In the genomic region with DNA sequence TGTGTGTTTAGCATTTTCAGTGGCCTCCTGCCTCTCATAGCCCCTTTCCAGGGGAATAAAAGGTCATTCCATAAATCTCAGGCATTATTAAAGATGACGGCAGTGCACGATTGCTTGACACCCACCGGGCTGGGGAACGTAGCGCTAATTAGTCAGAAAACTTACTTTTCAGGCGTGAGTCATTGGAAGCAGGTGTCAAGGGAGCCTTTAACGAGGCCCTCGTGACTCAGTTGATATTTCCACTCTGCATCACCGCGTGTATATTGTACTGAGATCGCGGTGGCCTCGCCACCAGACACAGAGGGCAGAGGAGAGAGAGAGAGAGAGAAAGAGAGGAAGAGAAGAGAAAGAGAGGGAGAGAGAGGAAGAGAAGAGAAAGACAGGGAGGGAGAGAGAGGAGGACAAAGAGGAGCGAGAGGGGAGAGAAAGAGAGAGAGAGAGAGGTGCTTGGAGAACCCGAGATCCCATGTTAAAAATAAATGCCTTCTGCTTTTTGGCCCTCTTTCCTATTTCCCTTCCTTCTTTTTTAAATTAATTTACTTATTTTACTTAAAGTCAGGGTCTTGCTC, we compare ENCODE assay signal across 18 cellular contexts. TPM values are rescaled to one million over a fixed set of nuclear protein-coding genes. Genes with fewer than 3 reads are reported as not detected.
DNase-seq lines count a peak whose midpoint lies in the region; ATAC-seq, FAIRE-seq and TF ChIP-seq lines count a peak whose summit lies in the region.
"Had no signal": no experiment of that assay in that cellular context is flagged by ENCODE, and none has a peak within 500 bp of the region (broad histone marks: within the 10 kb centered on the region; RNA-seq: fewer than 3 reads in every experiment).

No MANE protein-coding gene starts in this region.

- peaks cover 31 to 74% of the 10 kb centered on the region in 2 experiments; a peak in 4 of 5 replicates for H3K27me3 ChIP-seq in K562 (ENCODE audit: control insufficient read depth in 2 of 2, insufficient read depth in 2 of 2, low read length in 2 of 2)
- H3K27me3 ChIP-seq: BLaER1 had no signal

- BruUV-seq in K562 (replicated peaks; lab: Mats Ljungman, UMichigan): no TSS peak

- no peak for TF ChIP-seq EP300 in K562 (IDR thresholded peaks at IDR 0.05; ENCODE audit: low read length)

- intact Hi-C loops in activated CD4-positive, alpha-beta T cell treated with anti-CD3 and anti-CD28 coated beads for 36 hours (cut with DNase I, micrococcal nuclease): no loop called here
- intact Hi-C loops in K562 (cut with micrococcal nuclease): no loop called here

- H3K4me3 ChIP-seq in K562: no peak overlapping the region
- H3K4me3 ChIP-seq: BLaER1 had no signal

- no peak for TF ChIP-seq POLR2A in K562 (conservative IDR thresholded peaks at IDR 0.05)

- no peak overlapping the region for H3K4me3 Mint-ChIP-seq in activated CD4-positive, alpha-beta T cell treated with anti-CD3 and anti-CD28 coated beads for 36 hours
- H3K4me3 Mint-ChIP-seq in stimulated activated naive CD8-positive, alpha-beta T cell treated with anti-CD3 and anti-CD28 coated beads, Interleukin-15, amount 100 ng/mL, for 72 hours: no peak overlapping the region
- H3K4me3 Mint-ChIP-seq in stimulated activated naive CD8-positive, alpha-beta T cell treated with anti-CD3 and anti-CD28 coated beads, Interleukin-15, Interleukin-2, amounts not matched to agents 100 ng/mL and 50 ng/mL, for 24 hours: no peak overlapping the region
- H3K4me3 Mint-ChIP-seq in activated CD8-positive, alpha-beta T cell treated with anti-CD3 and anti-CD28 coated beads, Interleukin-2, amount 10 ng/mL, durations not matched to agents 7 days and 5 days: no peak overlapping the region
- H3K4me3 Mint-ChIP-seq: CD8-positive, alpha-beta memory T cell had no signal

- no peak for TF ChIP-seq RAD21 in K562 (CRISPR knock-in tag; conservative IDR thresholded peaks at IDR 0.05 in 1 of 2, IDR thresholded peaks at IDR 0.05 in 1 of 2)

- peaks cover 3% of the 10 kb centered on the region for H3K4me1 Mint-ChIP-seq in activated CD4-positive, alpha-beta T cell treated with anti-CD3 and anti-CD28 coated beads for 36 hours
- H3K4me1 Mint-ChIP-seq in stimulated activated naive CD8-positive, alpha-beta T cell treated with anti-CD3 and anti-CD28 coated beads, Interleukin-15, amount 100 ng/mL, for 72 hours: no peaks in the 10 kb centered on the region
- peaks cover 6% of the 10 kb centered on the region for H3K4me1 Mint-ChIP-seq in stimulated activated naive CD8-positive, alpha-beta T cell treated with anti-CD3 and anti-CD28 coated beads, Interleukin-15, Interleukin-2, amounts not matched to agents 100 ng/mL and 50 ng/mL, for 24 hours (ENCODE audit: low read depth)
- no peaks in the 10 kb centered on the region for H3K4me1 Mint-ChIP-seq in activated CD8-positive, alpha-beta T cell treated with anti-CD3 and anti-CD28 coated beads, Interleukin-2, amount 10 ng/mL, durations not matched to agents 7 days and 5 days (ENCODE audit: low read depth)
- H3K4me1 Mint-ChIP-seq: CD8-positive, alpha-beta memory T cell had no signal

- H3K27ac Mint-ChIP-seq in activated CD4-positive, alpha-beta T cell treated with anti-CD3 and anti-CD28 coated beads for 36 hours: no peak overlapping the region
- H3K27ac Mint-ChIP-seq in stimulated activated naive CD8-positive, alpha-beta T cell treated with anti-CD3 and anti-CD28 coated beads, Interleukin-15, amount 100 ng/mL, for 72 hours: peak overlapping the region in 1 of 2 donors; percentile 41
- H3K27ac Mint-ChIP-seq in stimulated activated naive CD8-positive, alpha-beta T cell treated with anti-CD3 and anti-CD28 coated beads, Interleukin-15, Interleukin-2, amounts not matched to agents 100 ng/mL and 50 ng/mL, for 24 hours: peak overlapping the region; percentile 85
- H3K27ac Mint-ChIP-seq in activated CD8-positive, alpha-beta T cell treated with anti-CD3 and anti-CD28 coated beads, Interleukin-2, amount 10 ng/mL, durations not matched to agents 7 days and 5 days: no peak overlapping the region

- peak; percentile 25 for DNase-seq in activated CD4-positive, alpha-beta T cell treated with anti-CD3 and anti-CD28 coated beads for 36 hours
- DNase-seq in activated CD4-positive, alpha-beta T cell treated with anti-CD3 and anti-CD28 coated beads, Interleukin-2, amount 50 U/mL, for 48 hours: no peak
- DNase-seq in stimulated activated naive CD8-positive, alpha-beta T cell treated with anti-CD3 and anti-CD28 coated beads, Interleukin-15, Interleukin-2, amounts not matched to agents 100 U/mL and 50 U/mL, for 24 hours: no peak
- DNase-seq in stimulated activated naive CD8-positive, alpha-beta T cell treated with anti-CD3 and anti-CD28 coated beads, Interleukin-15, amount 100 ng/mL, for 72 hours: no peak
- no peak for DNase-seq in K562 (ENCODE audit: extremely low read depth in 1 of 4, low spot score in 3 of 4)
- DNase-seq in activated CD8-positive, alpha-beta T cell treated with anti-CD3 and anti-CD28 coated beads, Interleukin-2, amount 10 ng/mL, durations not matched to agents 7 days and 5 days: no peak
- DNase-seq: AML-193; Caco-2; CD8-positive, alpha-beta memory T cell; DND-41; GDM1; HCEC 1CT had no signal

- no peak overlapping the region for H3K27ac ChIP-seq in K562 (ENCODE audit: extremely low read depth, low read depth, low read length)
- H3K27ac ChIP-seq: 22Rv1, BLaER1, HL-60 had no signal

- CTCF ChIA-PET in activated CD4-positive, alpha-beta T cell treated with anti-CD3 and anti-CD28 coated beads for 36 hours (lab: Charles Lee): interaction anchor here (2.2 kb wide), 1 partner anchor 9 kb away, joined by 7 read pairs; no protein-coding TSS in a partner anchor
- CTCF ChIA-PET in K562 (lab: Yijun Ruan, JAX; ENCODE audit: low intra/inter-chr PET ratio): no interaction called here
- CTCF ChIA-PET in activated CD8-positive, alpha-beta T cell treated with anti-CD3 and anti-CD28 coated beads, Interleukin-2, amount 10 ng/mL, durations not matched to agents 7 days and 5 days (lab: Charles Lee): no interaction called here

- H2AFZ ChIP-seq in K562 (ENCODE audit: low read depth, low read length): no peak overlapping the region

- in situ Hi-C loops in K562 (cut with MboI): no loop called here

- TF ChIP-seq CTCF in K562 (IDR thresholded peaks at IDR 0.05 in 2 of 3, conservative IDR thresholded peaks at IDR 0.05 in 1 of 3; ENCODE audit: insufficient read depth in 2 of 3, low read depth in 1 of 3, low read length in 3 of 3): no peak

- H3K4me2 ChIP-seq in K562 (ENCODE audit: insufficient read depth, low read length): no peak overlapping the region
- H3K4me2 ChIP-seq: BLaER1 had no signal

- FAIRE-seq in K562 (lab: Jason Lieb, UNC): no peak
- FAIRE-seq: GM12892 had no signal

- peaks cover 22% of the 10 kb centered on the region for H3K27me3 Mint-ChIP-seq in activated CD4-positive, alpha-beta T cell treated with anti-CD3 and anti-CD28 coated beads for 36 hours
- H3K27me3 Mint-ChIP-seq in stimulated activated naive CD8-positive, alpha-beta T cell treated with anti-CD3 and anti-CD28 coated beads, Interleukin-15, amount 100 ng/mL, for 72 hours: peaks cover 47% of the 10 kb centered on the region
- H3K27me3 Mint-ChIP-seq in stimulated activated naive CD8-positive, alpha-beta T cell treated with anti-CD3 and anti-CD28 coated beads, Interleukin-15, Interleukin-2, amounts not matched to agents 100 ng/mL and 50 ng/mL, for 24 hours: peaks cover 19% of the 10 kb centered on the region
- peaks cover 28% of the 10 kb centered on the region for H3K27me3 Mint-ChIP-seq in activated CD8-positive, alpha-beta T cell treated with anti-CD3 and anti-CD28 coated beads, Interleukin-2, amount 10 ng/mL, durations not matched to agents 7 days and 5 days (ENCODE audit: low read depth)

- no peaks in the 10 kb centered on the region for H3K9me3 Mint-ChIP-seq in activated CD4-positive, alpha-beta T cell treated with anti-CD3 and anti-CD28 coated beads for 36 hours (ENCODE audit: low read depth)
- H3K9me3 Mint-ChIP-seq in stimulated activated naive CD8-positive, alpha-beta T cell treated with anti-CD3 and anti-CD28 coated beads, Interleukin-15, amount 100 ng/mL, for 72 hours: no peaks in the 10 kb centered on the region
- no peaks in the 10 kb centered on the region for H3K9me3 Mint-ChIP-seq in stimulated activated naive CD8-positive, alpha-beta T cell treated with anti-CD3 and anti-CD28 coated beads, Interleukin-15, Interleukin-2, amounts not matched to agents 100 ng/mL and 50 ng/mL, for 24 hours
- no peaks in the 10 kb centered on the region for H3K9me3 Mint-ChIP-seq in activated CD8-positive, alpha-beta T cell treated with anti-CD3 and anti-CD28 coated beads, Interleukin-2, amount 10 ng/mL, durations not matched to agents 7 days and 5 days (ENCODE audit: insufficient read depth)
- H3K9me3 Mint-ChIP-seq: CD8-positive, alpha-beta memory T cell had no signal

- no peaks in the 10 kb centered on the region for H3K36me3 Mint-ChIP-seq in activated CD4-positive, alpha-beta T cell treated with anti-CD3 and anti-CD28 coated beads for 36 hours (ENCODE audit: low read depth)
- H3K36me3 Mint-ChIP-seq in stimulated activated naive CD8-positive, alpha-beta T cell treated with anti-CD3 and anti-CD28 coated beads, Interleukin-15, Interleukin-2, amounts not matched to agents 100 ng/mL and 50 ng/mL, for 24 hours (ENCODE audit: low read depth): no peaks in the 10 kb centered on the region
- H3K36me3 Mint-ChIP-seq in activated CD8-positive, alpha-beta T cell treated with anti-CD3 and anti-CD28 coated beads, Interleukin-2, amount 10 ng/mL, durations not matched to agents 7 days and 5 days (ENCODE audit: low read depth): no peaks in the 10 kb centered on the region
- H3K36me3 Mint-ChIP-seq: CD8-positive, alpha-beta memory T cell had no signal

- ATAC-seq in activated CD4-positive, alpha-beta T cell treated with anti-CD3 and anti-CD28 coated beads for 36 hours: peak; percentile 51
- peak; percentile 65 for ATAC-seq in stimulated activated naive CD8-positive, alpha-beta T cell treated with anti-CD3 and anti-CD28 coated beads, Interleukin-15, Interleukin-2, amounts not matched to agents 100 U/mL and 50 U/mL, for 24 hours
- no peak for ATAC-seq in stimulated activated naive CD8-positive, alpha-beta T cell treated with anti-CD3 and anti-CD28 coated beads, Interleukin-15, amount 100 ng/mL, for 72 hours
- ATAC-seq in K562 (no peak), HG02759 (IDR thresholded peaks at IDR 0.05; ENCODE audit: unreplicated experiment) (no peak)
- ATAC-seq in activated CD8-positive, alpha-beta T cell treated with anti-CD3 and anti-CD28 coated beads, Interleukin-2, amount 10 ng/mL, durations not matched to agents 7 days and 5 days: no peak

- POLR2A ChIA-PET in activated CD4-positive, alpha-beta T cell treated with anti-CD3 and anti-CD28 coated beads for 36 hours (lab: Charles Lee): no interaction called here
- POLR2A ChIA-PET in K562 (lab: Yijun Ruan, JAX): no interaction called here
- POLR2A ChIA-PET in activated CD8-positive, alpha-beta T cell treated with anti-CD3 and anti-CD28 coated beads, Interleukin-2, amount 10 ng/mL, durations not matched to agents 7 days and 5 days (lab: Charles Lee): no interaction called here

- H3K4me1 ChIP-seq in K562 (replicated peaks in 1 of 2; ENCODE audit: control insufficient read depth in 2 of 2, insufficient read depth in 2 of 2, low read length in 2 of 2): peaks cover 0 to 13% of the 10 kb centered on the region in 2 experiments; a peak in 1 of 5 replicates
- H3K4me1 ChIP-seq: Caco-2 had no signal

- H3K9me1 ChIP-seq in K562 (ENCODE audit: control insufficient read depth, insufficient read depth, low read length): no peaks in the 10 kb centered on the region

- no peaks in the 10 kb centered on the region for H3K36me3 ChIP-seq in K562 (ENCODE audit: control insufficient read depth, insufficient read depth, low read length)

- under 1% methylated on average over 15 of the region's 15 CpGs for WGBS in K562 (ENCODE audit: insufficient coverage, low coverage, missing lambda C conversion rate)

- H3K9ac ChIP-seq in K562 (ENCODE audit: insufficient read depth in 1 of 2, low read depth in 2 of 2, low read length in 2 of 2): no peak overlapping the region
- H3K9ac ChIP-seq: BLaER1 had no signal

- no peaks in the 10 kb centered on the region for H3K9me3 ChIP-seq in K562 (replicated peaks; ENCODE audit: control insufficient read depth, insufficient read depth, low read depth, low read length)
- H3K9me3 ChIP-seq: BLaER1, Caco-2 had no signal

- 0 out of 2 replicates have a peak, but pooled peaks cover 3% of the 10 kb centered on the region for H4K20me1 ChIP-seq in K562 (replicated peaks; ENCODE audit: control insufficient read depth, insufficient read depth, low read length)
- H4K20me1 ChIP-seq: BLaER1 had no signal

- H3K79me2 ChIP-seq in K562 (ENCODE audit: control insufficient read depth, insufficient read depth, low read length): no peaks in the 10 kb centered on the region

RNA-seq across cellular contexts. Expression of gene KCNG1, which starts 21.1 kb away (rescaled TPM):
- total RNA-seq in activated CD4-positive, alpha-beta T cell treated with anti-CD3 and anti-CD28 coated beads for 36 hours: 1 to 10 TPM; 2.5 to 2.8 TPM
- 0.21 and 0.25 TPM in 2 replicates for total RNA-seq in K562 (2011; cell fraction: chromatin; rRNA removed; ENCODE audit: low replicate concordance)
- total RNA-seq in K562 (2011; cell fraction: nucleolus; rRNA removed): not detected in 2 replicates
- total RNA-seq in K562 (2011; cell fraction: nucleoplasm; rRNA removed): 0.44 and 0.69 TPM in 2 replicates
- total RNA-seq in K562 (2014; rRNA removed): 0.09 and 0.94 TPM in 2 replicates
- 0.26 and 0.33 TPM in 2 replicates for total RNA-seq in K562 (2014; rRNA removed; fragmentation: Illumina TruSeq; extraction: Trizol)
- 0.11 and 0.22 TPM in 2 replicates for total RNA-seq in K562 (2015; rRNA removed; fragmentation: Illumina TruSeq; extraction: Trizol)
- total RNA-seq in K562 (2021): 0.76 and 1.5 TPM in 2 replicates
- not detected in 2 replicates for polyA plus RNA-seq in K562 (2011; rRNA removed)
- polyA plus RNA-seq in K562 (2011; cell fraction: cytosol; rRNA removed): 0.03 and 0.12 TPM in 2 replicates
- 0.11 TPM in 1 of 2 replicates, not detected in the other for polyA plus RNA-seq in K562 (2011; cell fraction: nucleus; rRNA removed)
- polyA plus RNA-seq in K562 (2012): 0.52 and 13.7 TPM in 2 replicates
- 0.12 and 0.29 TPM in 2 replicates for polyA plus RNA-seq in K562 (2014; fragmentation: Illumina TruSeq; extraction: Trizol)
- polyA plus RNA-seq in K562 (2014; fragmentation: Nextera tagmentation; extraction: Ambion mirVana): under 1 TPM in 1 of 2 experiments, not detected in 1; 0.06 TPM
- polyA plus RNA-seq in K562 (2014; rRNA removed): 1.5 TPM in 2 replicates
- not detected in 2 replicates for polyA minus RNA-seq in K562 (2011; rRNA and poly(A)+ RNA removed)
- polyA minus RNA-seq in K562 (2011; cell fraction: cytosol; rRNA and poly(A)+ RNA removed): not detected in 2 replicates
- not detected in 2 replicates for polyA minus RNA-seq in K562 (2011; cell fraction: nucleus; rRNA and poly(A)+ RNA removed)
- not detected for total RNA-seq in activated CD8-positive, alpha-beta T cell treated with anti-CD3 and anti-CD28 coated beads, Interleukin-2, amount 10 ng/mL, durations not matched to agents 7 days and 5 days
- polyA plus RNA-seq: CD8-positive, alpha-beta memory T cell had no signal

RNA-seq across cellular contexts. Expression of gene MOCS3, which starts 43.2 kb away (rescaled TPM):
- total RNA-seq in activated CD4-positive, alpha-beta T cell treated with anti-CD3 and anti-CD28 coated beads for 36 hours: 1 to 10 TPM; 3.1 to 3.8 TPM
- total RNA-seq in K562 (2011; cell fraction: chromatin; rRNA removed; ENCODE audit: low replicate concordance): 5.6 and 8.5 TPM in 2 replicates
- total RNA-seq in K562 (2011; cell fraction: nucleolus; rRNA removed): 13.2 and 15.8 TPM in 2 replicates
- 10.8 and 11.0 TPM in 2 replicates for total RNA-seq in K562 (2011; cell fraction: nucleoplasm; rRNA removed)
- total RNA-seq in K562 (2014; rRNA removed): 5.1 and 6.5 TPM in 2 replicates
- total RNA-seq in K562 (2014; rRNA removed; fragmentation: Illumina TruSeq; extraction: Trizol): 4.4 TPM in 2 replicates
- 4.6 and 4.7 TPM in 2 replicates for total RNA-seq in K562 (2015; rRNA removed; fragmentation: Illumina TruSeq; extraction: Trizol)
- total RNA-seq in K562 (2021): 5.6 and 6.2 TPM in 2 replicates
- polyA plus RNA-seq in K562 (2011; rRNA removed): 2.6 and 2.9 TPM in 2 replicates
- polyA plus RNA-seq in K562 (2011; cell fraction: cytosol; rRNA removed): 3.1 and 8.1 TPM in 2 replicates
- polyA plus RNA-seq in K562 (2011; cell fraction: nucleus; rRNA removed): 1.6 and 2.1 TPM in 2 replicates
- polyA plus RNA-seq in K562 (2012): 2.8 and 4.0 TPM in 2 replicates
- 2.8 and 3.3 TPM in 2 replicates for polyA plus RNA-seq in K562 (2014; fragmentation: Illumina TruSeq; extraction: Trizol)
- polyA plus RNA-seq in K562 (2014; fragmentation: Nextera tagmentation; extraction: Ambion mirVana): 1 to 10 TPM in 1 of 2 experiments, under 1 TPM in 1; 0.70 to 1.0 TPM
- 2.9 and 3.1 TPM in 2 replicates for polyA plus RNA-seq in K562 (2014; rRNA removed)
- polyA minus RNA-seq in K562 (2011; rRNA and poly(A)+ RNA removed): 5.1 and 6.5 TPM in 2 replicates
- polyA minus RNA-seq in K562 (2011; cell fraction: cytosol; rRNA and poly(A)+ RNA removed): 3.4 and 5.0 TPM in 2 replicates
- 6.1 and 7.7 TPM in 2 replicates for polyA minus RNA-seq in K562 (2011; cell fraction: nucleus; rRNA and poly(A)+ RNA removed)
- total RNA-seq in activated CD8-positive, alpha-beta T cell treated with anti-CD3 and anti-CD28 coated beads, Interleukin-2, amount 10 ng/mL, durations not matched to agents 7 days and 5 days: 1 to 10 TPM; 4.8 to 5.7 TPM

RNA-seq across cellular contexts. Expression of gene DPM1, which starts 43.4 kb away (rescaled TPM):
- 10 to 100 TPM; 55.6 to 72.1 TPM for total RNA-seq in activated CD4-positive, alpha-beta T cell treated with anti-CD3 and anti-CD28 coated beads for 36 hours
- 27.3 and 28.7 TPM in 2 replicates for total RNA-seq in K562 (2011; cell fraction: chromatin; rRNA removed; ENCODE audit: low replicate concordance)
- total RNA-seq in K562 (2011; cell fraction: nucleolus; rRNA removed): 26.3 and 26.7 TPM in 2 replicates
- 21.8 and 29.6 TPM in 2 replicates for total RNA-seq in K562 (2011; cell fraction: nucleoplasm; rRNA removed)
- total RNA-seq in K562 (2014; rRNA removed): 83.7 and 105 TPM in 2 replicates
- total RNA-seq in K562 (2014; rRNA removed; fragmentation: Illumina TruSeq; extraction: Trizol): 163 and 167 TPM in 2 replicates
- 123 and 133 TPM in 2 replicates for total RNA-seq in K562 (2015; rRNA removed; fragmentation: Illumina TruSeq; extraction: Trizol)
- 75.2 and 81.4 TPM in 2 replicates for total RNA-seq in K562 (2021)
- 70.3 and 109 TPM in 2 replicates for polyA plus RNA-seq in K562 (2011; rRNA removed)
- 27.3 and 58.0 TPM in 2 replicates for polyA plus RNA-seq in K562 (2011; cell fraction: cytosol; rRNA removed)
- polyA plus RNA-seq in K562 (2011; cell fraction: nucleus; rRNA removed): 23.6 and 46.5 TPM in 2 replicates
- 60.2 and 99.7 TPM in 2 replicates for polyA plus RNA-seq in K562 (2012)
- polyA plus RNA-seq in K562 (2014; fragmentation: Illumina TruSeq; extraction: Trizol): 131 and 153 TPM in 2 replicates
- 100 to 1,000 TPM; 185 to 190 TPM for polyA plus RNA-seq in K562 (2014; fragmentation: Nextera tagmentation; extraction: Ambion mirVana)
- polyA plus RNA-seq in K562 (2014; rRNA removed): 163 and 186 TPM in 2 replicates
- 43.3 and 44.4 TPM in 2 replicates for polyA minus RNA-seq in K562 (2011; rRNA and poly(A)+ RNA removed)
- polyA minus RNA-seq in K562 (2011; cell fraction: cytosol; rRNA and poly(A)+ RNA removed): 27.7 and 46.1 TPM in 2 replicates
- 19.8 and 20.9 TPM in 2 replicates for polyA minus RNA-seq in K562 (2011; cell fraction: nucleus; rRNA and poly(A)+ RNA removed)
- total RNA-seq in activated CD8-positive, alpha-beta T cell treated with anti-CD3 and anti-CD28 coated beads, Interleukin-2, amount 10 ng/mL, durations not matched to agents 7 days and 5 days: 10 to 100 TPM; 50.6 to 53.0 TPM

Comparison
In these comparisons a context has a peak if more than half of its experiments do, and no peak if none do; other contexts are left out.
1. ATAC-seq: peak in activated CD4-positive, alpha-beta T cell treated with anti-CD3 and anti-CD28 coated beads for 36 hours (single experiment) and stimulated activated naive CD8-positive, alpha-beta T cell treated with anti-CD3 and anti-CD28 coated beads, Interleukin-15, Interleukin-2, amounts not matched to agents 100 U/mL and 50 U/mL, for 24 hours (single experiment); none in stimulated activated naive CD8-positive, alpha-beta T cell treated with anti-CD3 and anti-CD28 coated beads, Interleukin-15, amount 100 ng/mL, for 72 hours (single experiment), K562 (single experiment), activated CD8-positive, alpha-beta T cell treated with anti-CD3 and anti-CD28 coated beads, Interleukin-2, amount 10 ng/mL, durations not matched to agents 7 days and 5 days (single experiment) and HG02759 (single experiment).